1 cellular context compared by ENCODE assay signal in genomic region chr17:48014603-48015037, GRCh38.
TF ChIP-seq lines count a peak whose summit lies in the region.

No MANE protein-coding gene starts in this region.

TF ChIP-seq in K562, 482 proteins besides CTCF, POLR2A, EP300 and RAD21 (continues in another document):
- TF ChIP-seq CTCFL (IDR thresholded peaks at IDR 0.05; ENCODE audit: borderline replicate concordance, insufficient read depth, low read depth, low read length, poor library complexity, severe bottlenecking): no peak
- TF ChIP-seq ERF (CRISPR knock-in tag; IDR thresholded peaks at IDR 0.05): no peak
- no peak for TF ChIP-seq ZNF696 (CRISPR knock-in tag; conservative IDR thresholded peaks at IDR 0.05)
- TF ChIP-seq CC2D1A (IDR thresholded peaks at IDR 0.05): no peak
- 0 out of 2 replicates have a peak, but pooled peaks have one; percentile 7 for TF ChIP-seq TAL1 (IDR thresholded peaks at IDR 0.05)
- 0 out of 4 replicates have a peak, but pooled peaks of 1 of the 2 experiments have one; percentile 32 for TF ChIP-seq NRF1 (conservative IDR thresholded peaks at IDR 0.05 in 1 of 2, IDR thresholded peaks at IDR 0.05 in 1 of 2)
- no peak for TF ChIP-seq ZNF23 (CRISPR knock-in tag; IDR thresholded peaks at IDR 0.05)
- TF ChIP-seq ZNF79 (CRISPR knock-in tag; IDR thresholded peaks at IDR 0.05; ENCODE audit: low read depth): no peak
- TF ChIP-seq IRF1 (CRISPR knock-in tag; IDR thresholded peaks at IDR 0.05; ENCODE audit: borderline replicate concordance): no peak
- TF ChIP-seq PHF20 (IDR thresholded peaks at IDR 0.05; ENCODE audit: partially characterized antibody): no peak
- TF ChIP-seq SREBF2 (CRISPR knock-in tag; IDR thresholded peaks at IDR 0.05): no peak
- TF ChIP-seq BHLHE40 (IDR thresholded peaks at IDR 0.05; ENCODE audit: low read length): no peak
- TF ChIP-seq, protein P1, sequence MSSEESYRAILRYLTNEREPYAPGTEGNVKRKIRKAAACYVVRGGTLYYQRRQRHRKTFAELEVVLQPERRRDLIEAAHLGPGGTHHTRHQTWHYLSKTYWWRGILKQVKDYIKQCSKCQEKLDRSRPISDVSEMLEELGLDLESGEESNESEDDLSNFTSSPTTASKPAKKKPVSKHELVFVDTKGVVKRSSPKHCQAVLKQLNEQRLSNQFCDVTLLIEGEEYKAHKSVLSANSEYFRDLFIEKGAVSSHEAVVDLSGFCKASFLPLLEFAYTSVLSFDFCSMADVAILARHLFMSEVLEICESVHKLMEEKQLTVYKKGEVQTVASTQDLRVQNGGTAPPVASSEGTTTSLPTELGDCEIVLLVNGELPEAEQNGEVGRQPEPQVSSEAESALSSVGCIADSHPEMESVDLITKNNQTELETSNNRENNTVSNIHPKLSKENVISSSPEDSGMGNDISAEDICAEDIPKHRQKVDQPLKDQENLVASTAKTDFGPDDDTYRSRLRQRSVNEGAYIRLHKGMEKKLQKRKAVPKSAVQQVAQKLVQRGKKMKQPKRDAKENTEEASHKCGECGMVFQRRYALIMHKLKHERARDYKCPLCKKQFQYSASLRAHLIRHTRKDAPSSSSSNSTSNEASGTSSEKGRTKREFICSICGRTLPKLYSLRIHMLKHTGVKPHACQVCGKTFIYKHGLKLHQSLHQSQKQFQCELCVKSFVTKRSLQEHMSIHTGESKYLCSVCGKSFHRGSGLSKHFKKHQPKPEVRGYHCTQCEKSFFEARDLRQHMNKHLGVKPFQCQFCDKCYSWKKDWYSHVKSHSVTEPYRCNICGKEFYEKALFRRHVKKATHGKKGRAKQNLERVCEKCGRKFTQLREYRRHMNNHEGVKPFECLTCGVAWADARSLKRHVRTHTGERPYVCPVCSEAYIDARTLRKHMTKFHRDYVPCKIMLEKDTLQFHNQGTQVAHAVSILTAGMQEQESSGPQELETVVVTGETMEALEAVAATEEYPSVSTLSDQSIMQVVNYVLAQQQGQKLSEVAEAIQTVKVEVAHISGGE (CRISPR knock-in tag; IDR thresholded peaks at IDR 0.05): no peak
- TF ChIP-seq CREBBP (IDR thresholded peaks at IDR 0.05; ENCODE audit: low read depth, low read length): no peak
- no peak for TF ChIP-seq RBFOX2 (IDR thresholded peaks at IDR 0.05; ENCODE audit: low read depth, low read length)
- no peak for TF ChIP-seq SNRNP70 (optimal IDR thresholded peaks at IDR 0.05; ENCODE audit: low read depth, low read length)
- 0 out of 2 replicates have a peak, but pooled peaks have one; percentile 21 for TF ChIP-seq ARID1B (IDR thresholded peaks at IDR 0.05)
- no peak for TF ChIP-seq E2F3 (CRISPR knock-in tag; IDR thresholded peaks at IDR 0.05)
- TF ChIP-seq CBFB (CRISPR knock-in tag; IDR thresholded peaks at IDR 0.05): no peak
- TF ChIP-seq EHMT2 (IDR thresholded peaks at IDR 0.05): no peak
- no peak for TF ChIP-seq RERE (CRISPR knock-in tag; IDR thresholded peaks at IDR 0.05; ENCODE audit: borderline replicate concordance)
- TF ChIP-seq, protein P2, sequence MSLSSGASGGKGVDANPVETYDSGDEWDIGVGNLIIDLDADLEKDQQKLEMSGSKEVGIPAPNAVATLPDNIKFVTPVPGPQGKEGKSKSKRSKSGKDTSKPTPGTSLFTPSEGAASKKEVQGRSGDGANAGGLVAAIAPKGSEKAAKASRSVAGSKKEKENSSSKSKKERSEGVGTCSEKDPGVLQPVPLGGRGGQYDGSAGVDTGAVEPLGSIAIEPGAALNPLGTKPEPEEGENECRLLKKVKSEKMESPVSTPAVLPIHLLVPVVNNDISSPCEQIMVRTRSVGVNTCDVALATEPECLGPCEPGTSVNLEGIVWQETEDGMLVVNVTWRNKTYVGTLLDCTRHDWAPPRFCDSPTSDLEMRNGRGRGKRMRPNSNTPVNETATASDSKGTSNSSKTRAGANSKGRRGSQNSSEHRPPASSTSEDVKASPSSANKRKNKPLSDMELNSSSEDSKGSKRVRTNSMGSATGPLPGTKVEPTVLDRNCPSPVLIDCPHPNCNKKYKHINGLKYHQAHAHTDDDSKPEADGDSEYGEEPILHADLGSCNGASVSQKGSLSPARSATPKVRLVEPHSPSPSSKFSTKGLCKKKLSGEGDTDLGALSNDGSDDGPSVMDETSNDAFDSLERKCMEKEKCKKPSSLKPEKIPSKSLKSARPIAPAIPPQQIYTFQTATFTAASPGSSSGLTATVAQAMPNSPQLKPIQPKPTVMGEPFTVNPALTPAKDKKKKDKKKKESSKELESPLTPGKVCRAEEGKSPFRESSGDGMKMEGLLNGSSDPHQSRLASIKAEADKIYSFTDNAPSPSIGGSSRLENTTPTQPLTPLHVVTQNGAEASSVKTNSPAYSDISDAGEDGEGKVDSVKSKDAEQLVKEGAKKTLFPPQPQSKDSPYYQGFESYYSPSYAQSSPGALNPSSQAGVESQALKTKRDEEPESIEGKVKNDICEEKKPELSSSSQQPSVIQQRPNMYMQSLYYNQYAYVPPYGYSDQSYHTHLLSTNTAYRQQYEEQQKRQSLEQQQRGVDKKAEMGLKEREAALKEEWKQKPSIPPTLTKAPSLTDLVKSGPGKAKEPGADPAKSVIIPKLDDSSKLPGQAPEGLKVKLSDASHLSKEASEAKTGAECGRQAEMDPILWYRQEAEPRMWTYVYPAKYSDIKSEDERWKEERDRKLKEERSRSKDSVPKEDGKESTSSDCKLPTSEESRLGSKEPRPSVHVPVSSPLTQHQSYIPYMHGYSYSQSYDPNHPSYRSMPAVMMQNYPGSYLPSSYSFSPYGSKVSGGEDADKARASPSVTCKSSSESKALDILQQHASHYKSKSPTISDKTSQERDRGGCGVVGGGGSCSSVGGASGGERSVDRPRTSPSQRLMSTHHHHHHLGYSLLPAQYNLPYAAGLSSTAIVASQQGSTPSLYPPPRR (CRISPR knock-in tag; IDR thresholded peaks at IDR 0.05; ENCODE audit: borderline replicate concordance): no peak
- no peak for TF ChIP-seq ZBTB9 (CRISPR knock-in tag; IDR thresholded peaks at IDR 0.05)
- TF ChIP-seq NONO (IDR thresholded peaks at IDR 0.05; ENCODE audit: low read depth in 2 of 2, low read length in 1 of 2): no peak
- TF ChIP-seq, protein P3, sequence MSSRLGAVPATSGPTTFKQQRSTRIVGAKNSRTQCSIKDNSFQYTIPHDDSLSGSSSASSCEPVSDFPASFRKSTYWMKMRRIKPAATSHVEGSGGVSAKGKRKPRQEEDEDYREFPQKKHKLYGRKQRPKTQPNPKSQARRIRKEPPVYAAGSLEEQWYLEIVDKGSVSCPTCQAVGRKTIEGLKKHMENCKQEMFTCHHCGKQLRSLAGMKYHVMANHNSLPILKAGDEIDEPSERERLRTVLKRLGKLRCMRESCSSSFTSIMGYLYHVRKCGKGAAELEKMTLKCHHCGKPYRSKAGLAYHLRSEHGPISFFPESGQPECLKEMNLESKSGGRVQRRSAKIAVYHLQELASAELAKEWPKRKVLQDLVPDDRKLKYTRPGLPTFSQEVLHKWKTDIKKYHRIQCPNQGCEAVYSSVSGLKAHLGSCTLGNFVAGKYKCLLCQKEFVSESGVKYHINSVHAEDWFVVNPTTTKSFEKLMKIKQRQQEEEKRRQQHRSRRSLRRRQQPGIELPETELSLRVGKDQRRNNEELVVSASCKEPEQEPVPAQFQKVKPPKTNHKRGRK (tag; IDR thresholded peaks at IDR 0.05): no peak
- no peak for TF ChIP-seq SIN3A (IDR thresholded peaks at IDR 0.05; ENCODE audit: borderline replicate concordance in 2 of 2, control insufficient read depth in 1 of 2, low read depth in 2 of 2, low read length in 2 of 2)
- TF ChIP-seq DIDO1 (tag; IDR thresholded peaks at IDR 0.05; ENCODE audit: low read depth): no peak
- no peak for TF ChIP-seq CLOCK (CRISPR knock-in tag; IDR thresholded peaks at IDR 0.05; ENCODE audit: borderline replicate concordance)
- no peak for TF ChIP-seq BRCA1 (IDR thresholded peaks at IDR 0.05)
- no peak for TF ChIP-seq BRCA1 (CRISPR knock-in tag; IDR thresholded peaks at IDR 0.05)
- TF ChIP-seq, protein P4, sequence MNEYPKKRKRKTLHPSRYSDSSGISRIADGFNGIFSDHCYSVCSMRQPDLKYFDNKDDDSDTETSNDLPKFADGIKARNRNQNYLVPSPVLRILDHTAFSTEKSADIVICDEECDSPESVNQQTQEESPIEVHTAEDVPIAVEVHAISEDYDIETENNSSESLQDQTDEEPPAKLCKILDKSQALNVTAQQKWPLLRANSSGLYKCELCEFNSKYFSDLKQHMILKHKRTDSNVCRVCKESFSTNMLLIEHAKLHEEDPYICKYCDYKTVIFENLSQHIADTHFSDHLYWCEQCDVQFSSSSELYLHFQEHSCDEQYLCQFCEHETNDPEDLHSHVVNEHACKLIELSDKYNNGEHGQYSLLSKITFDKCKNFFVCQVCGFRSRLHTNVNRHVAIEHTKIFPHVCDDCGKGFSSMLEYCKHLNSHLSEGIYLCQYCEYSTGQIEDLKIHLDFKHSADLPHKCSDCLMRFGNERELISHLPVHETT (CRISPR knock-in tag; conservative IDR thresholded peaks at IDR 0.05 in 1 of 2, IDR thresholded peaks at IDR 0.05 in 1 of 2): no peak
- TF ChIP-seq TGIF2 (CRISPR knock-in tag; IDR thresholded peaks at IDR 0.05): no peak
